Comparison of ENCODE assay signal across 3 cellular contexts in genomic region chr22:43078522-43078921, GRCh38.
TF ChIP-seq lines count a peak whose summit lies in the region.

No MANE protein-coding gene starts in this region.

TF ChIP-seq in HCT116, 20 proteins besides CTCF, POLR2A, EP300 and RAD21:
- TF ChIP-seq YY1 (IDR thresholded peaks at IDR 0.05; ENCODE audit: extremely low read depth, insufficient replicate concordance, low read depth, low read length) (no peak), CBX3 (IDR thresholded peaks at IDR 0.05; ENCODE audit: low read depth) (no peak), REST (IDR thresholded peaks at IDR 0.05; ENCODE audit: low read depth) (no peak), ZBTB33 (IDR thresholded peaks at IDR 0.05; ENCODE audit: extremely low read depth, insufficient replicate concordance, low read length) (no peak), FOSL1 (IDR thresholded peaks at IDR 0.05; ENCODE audit: low read depth) (no peak), SRF (IDR thresholded peaks at IDR 0.05; ENCODE audit: low read depth) (no peak), ZFX (IDR thresholded peaks at IDR 0.05) (no peak), MAX (IDR thresholded peaks at IDR 0.05) (no peak), TCF7L2 (IDR thresholded peaks at IDR 0.05; ENCODE audit: borderline replicate concordance, extremely low read depth, insufficient read depth, insufficient read length) (no peak), JUND (IDR thresholded peaks at IDR 0.05) (no peak), CEBPB (IDR thresholded peaks at IDR 0.05; ENCODE audit: low read depth) (no peak), EGR1 (IDR thresholded peaks at IDR 0.05; ENCODE audit: low read depth) (no peak)

TF ChIP-seq in K562, 482 proteins besides CTCF, POLR2A, EP300 and RAD21:
- TF ChIP-seq NR2C2 (CRISPR knock-in tag; IDR thresholded peaks at IDR 0.05): no peak
- peak; percentile 25; the same call in 1 of the 2 replicates for TF ChIP-seq NR2C2 (tag; IDR thresholded peaks at IDR 0.05)
- 0 out of 2 replicates have a peak, but pooled peaks have one; percentile 15 for TF ChIP-seq ATF3 (IDR thresholded peaks at IDR 0.05)
- no peak for TF ChIP-seq ATF3 (CRISPR knock-in tag; conservative IDR thresholded peaks at IDR 0.05)
- TF ChIP-seq CTBP1 (IDR thresholded peaks at IDR 0.05; ENCODE audit: borderline replicate concordance): 0 out of 2 replicates have a peak, but pooled peaks have one; percentile 21
- no peak for TF ChIP-seq WHSC1 (IDR thresholded peaks at IDR 0.05; ENCODE audit: low read length)
- no peak for TF ChIP-seq SOX6 (IDR thresholded peaks at IDR 0.05)

TF ChIP-seq in liver, 16 proteins besides CTCF, POLR2A, EP300 and RAD21:
- TF ChIP-seq RXRA (IDR thresholded peaks at IDR 0.05) (peak in 1 of 2 donors; percentile 31), HNF4A (conservative IDR thresholded peaks at IDR 0.05) (peak; percentile 28 to 29), FOXA1 (IDR thresholded peaks at IDR 0.05) (no peak), NR2F2 (IDR thresholded peaks at IDR 0.05) (peak; percentile 35)
